ENCODE assay signal across 8 cellular contexts in the genomic region with DNA sequence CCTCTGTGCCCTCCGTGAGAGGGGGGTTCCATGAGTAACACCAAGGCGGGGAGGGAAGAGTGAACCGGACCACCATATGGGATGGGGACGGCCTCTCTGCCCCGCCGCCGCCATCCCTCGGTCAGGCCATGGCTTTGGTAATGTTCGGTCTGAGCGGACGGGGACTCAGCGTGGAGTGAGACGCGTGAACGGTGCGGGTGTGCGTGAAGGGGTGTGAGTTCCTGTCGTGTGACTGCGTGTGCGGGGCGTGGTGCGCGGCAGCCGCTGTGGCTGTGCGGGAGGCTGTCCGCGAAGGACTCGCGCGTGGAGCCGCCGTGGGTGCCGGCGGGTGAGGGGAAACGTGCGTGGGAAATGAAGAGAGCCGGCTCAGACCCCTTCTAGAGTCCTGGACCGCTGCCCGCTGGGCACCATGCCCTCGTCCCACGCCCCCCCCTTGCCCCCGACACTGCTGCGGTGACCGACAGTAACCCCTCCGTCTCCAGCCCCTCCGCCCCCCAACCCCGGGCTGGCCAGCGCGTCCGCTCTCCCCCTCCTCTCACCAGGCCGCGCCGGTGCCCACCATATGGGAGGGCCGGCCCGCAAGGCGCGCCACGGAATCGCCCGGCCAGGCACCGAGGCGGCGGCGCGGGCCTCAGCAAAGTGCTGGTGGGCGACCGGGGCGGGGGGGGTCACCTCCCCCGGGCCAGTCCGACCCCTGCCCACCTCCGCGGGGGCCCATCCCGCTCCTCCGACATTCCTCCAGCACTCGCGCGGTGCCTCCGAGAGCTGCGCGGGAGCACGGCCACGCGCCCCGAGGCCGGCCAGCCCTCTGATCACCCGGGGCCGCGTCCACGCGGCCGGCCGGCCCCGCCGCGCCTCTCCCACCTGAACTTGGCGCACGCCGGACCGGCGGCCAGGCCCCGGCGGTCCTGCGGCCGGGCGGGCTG. TPM values are rescaled to one million over a fixed set of nuclear protein-coding genes. Genes with fewer than 3 reads are reported as not detected.
DNase-seq lines count a peak whose midpoint lies in the region; ATAC-seq and TF ChIP-seq lines count a peak whose summit lies in the region.

No MANE protein-coding gene starts in this region.

- H3K4me3 Mint-ChIP-seq in IgD-negative memory B cell (peak overlapping the region; percentile 73 to 96 (median 90)), chondrocyte (ENCODE audit: unreplicated experiment) (peak overlapping the region; percentile 82)

- no peaks in the 10 kb centered on the region for H3K9me3 ChIP-seq in testis

- no peak for ATAC-seq in GM21515 (IDR thresholded peaks at IDR 0.05; ENCODE audit: unreplicated experiment)
- no peak for ATAC-seq in HG03039 (IDR thresholded peaks at IDR 0.05; ENCODE audit: unreplicated experiment)

- TF ChIP-seq POLR2A in lower leg skin (IDR thresholded peaks at IDR 0.05), result no peak
- TF ChIP-seq POLR2A in testis (IDR thresholded peaks at IDR 0.05), result no peak

- H3K27me3 ChIP-seq in GM06990 (replicated peaks; ENCODE audit: control insufficient read depth, insufficient read depth, low read length) (peaks cover 4% of the 10 kb centered on the region), testis (no peaks in the 10 kb centered on the region)

- H3K36me3 ChIP-seq in GM06990 (ENCODE audit: control insufficient read depth, insufficient read depth, low read length) (no peaks in the 10 kb centered on the region), testis (ENCODE audit: low read depth, missing control alignments) (no peaks in the 10 kb centered on the region)

- H3K4me1 Mint-ChIP-seq in IgD-negative memory B cell (peaks cover 0 to 14% (median 3%) of the 10 kb centered on the region in 3 donors), chondrocyte (ENCODE audit: low read depth) (peaks cover 20% of the 10 kb centered on the region)

- H3K27ac Mint-ChIP-seq in IgD-negative memory B cell, result no peak overlapping the region
- H3K27ac Mint-ChIP-seq in chondrocyte (ENCODE audit: unreplicated experiment), result peak overlapping the region; percentile 77

- H3K4me1 ChIP-seq in testis, result peaks cover 31% of the 10 kb centered on the region

- H3K4me3 ChIP-seq in GM06990 (replicated peaks; ENCODE audit: low read depth, low read length), result peak overlapping the region; percentile 14
- H3K4me3 ChIP-seq in lower leg skin (ENCODE audit: low read depth, poor library complexity, severe bottlenecking), result peak overlapping the region; percentile 51
- peak overlapping the region; percentile 89 for H3K4me3 ChIP-seq in testis

- intact Hi-C loops in lower leg skin (cut with DNase I; ENCODE audit: low total_unique reads) (no loop called here), testis (cut with DNase I; ENCODE audit: low total_unique reads) (loop anchor here (5.0 kb wide), 1 partner anchor 89 kb away; no protein-coding TSS in a partner anchor)

- no peaks in the 10 kb centered on the region for H3K9me3 Mint-ChIP-seq in IgD-negative memory B cell
- no peaks in the 10 kb centered on the region for H3K9me3 Mint-ChIP-seq in chondrocyte (ENCODE audit: low read depth)

- peak overlapping the region; percentile 87 to 98 for H3K27ac ChIP-seq in testis

- DNase-seq in GM06990 (ENCODE audit: extremely low read depth, insufficient read length) (no peak), chondrocyte (ENCODE audit: low spot score) (peak; percentile 86), lower leg skin (ENCODE audit: low spot score in 2 of 2) (peak in 1 of 2 donors; percentile 38), testis (peak; percentile 44)
- no peak for DNase-seq in stimulated activated CD4-positive, alpha-beta T cell treated with anti-CD3 and anti-CD28 coated beads, Interleukin-12 subunit alpha, Interleukin-12 subunit beta, amount 100 ng/mL, for 4 hours

- H3K27me3 Mint-ChIP-seq in IgD-negative memory B cell (peaks cover 36% of the 10 kb centered on the region), chondrocyte (ENCODE audit: low read depth) (peaks cover 26% of the 10 kb centered on the region)

- 0 to 2% methylated on average over 37 to 49 of the region's 105 CpGs for WGBS in lower leg skin, 2 donors
- WGBS in testis, 2 donors, result 0% methylated on average over 4 to 70 of the region's 105 CpGs

- H3K36me3 Mint-ChIP-seq in IgD-negative memory B cell, result no peaks in the 10 kb centered on the region
- no peaks in the 10 kb centered on the region for H3K36me3 Mint-ChIP-seq in chondrocyte (ENCODE audit: low read depth)

- TF ChIP-seq CTCF in GM06990 (IDR thresholded peaks at IDR 0.05; ENCODE audit: insufficient read depth, low read length, poor library complexity, severe bottlenecking) (no peak), chondrocyte (IDR thresholded peaks at IDR 0.05) (no peak), lower leg skin (IDR thresholded peaks at IDR 0.05) (no peak), testis (IDR thresholded peaks at IDR 0.05) (no peak)

RNA-seq across cellular contexts. Expression of a gene that starts 0.6 kb away (rescaled TPM):
- polyA plus RNA-seq in IgD-negative memory B cell, result not detected
- 0.41 to 1.8 TPM (median 1.3 TPM) in 3 replicates for total RNA-seq in chondrocyte
- total RNA-seq in lower leg skin, result 10 to 100 TPM in 3 of 4 donors, 1 to 10 TPM in 1; 9.6 to 31.3 (median 19.2) TPM
- total RNA-seq in testis, result 10 to 100 TPM; 32.0 to 36.1 TPM
- polyA plus RNA-seq in testis (ENCODE audit: insufficient read depth, low read depth, low replicate concordance), result 8.5 TPM

RNA-seq across cellular contexts. Expression of a gene that starts 38.1 kb away (rescaled TPM):
- polyA plus RNA-seq in IgD-negative memory B cell, result not detected
- total RNA-seq in chondrocyte, result not detected in 3 replicates
- not detected for total RNA-seq in lower leg skin
- total RNA-seq in testis, result 10 to 100 TPM; 21.4 to 56.2 TPM
- polyA plus RNA-seq in testis (ENCODE audit: insufficient read depth, low read depth, low replicate concordance), result 74.2 TPM

Comparison
In these comparisons a context has a peak if more than half of its experiments do, and no peak if none do; other contexts are left out.
1. DNase-seq: peak in chondrocyte (single experiment) and testis (single experiment); none in GM06990 (single experiment) and stimulated activated CD4-positive, alpha-beta T cell treated with anti-CD3 and anti-CD28 coated beads, Interleukin-12 subunit alpha, Interleukin-12 subunit beta, amount 100 ng/mL, for 4 hours (single experiment).
2. H3K4me3 ChIP-seq: peak in every context shown above with its lines; median percentile 89 in testis; 51 in lower leg skin; 14 in GM06990.
3. RNA of a gene that starts 38.1 kb away (total RNA-seq): 21.4 to 56.2 TPM in testis; not detected in chondrocyte and not detected in lower leg skin; every median in the first group is over 10 times any median in the second.